In the genomic region with DNA sequence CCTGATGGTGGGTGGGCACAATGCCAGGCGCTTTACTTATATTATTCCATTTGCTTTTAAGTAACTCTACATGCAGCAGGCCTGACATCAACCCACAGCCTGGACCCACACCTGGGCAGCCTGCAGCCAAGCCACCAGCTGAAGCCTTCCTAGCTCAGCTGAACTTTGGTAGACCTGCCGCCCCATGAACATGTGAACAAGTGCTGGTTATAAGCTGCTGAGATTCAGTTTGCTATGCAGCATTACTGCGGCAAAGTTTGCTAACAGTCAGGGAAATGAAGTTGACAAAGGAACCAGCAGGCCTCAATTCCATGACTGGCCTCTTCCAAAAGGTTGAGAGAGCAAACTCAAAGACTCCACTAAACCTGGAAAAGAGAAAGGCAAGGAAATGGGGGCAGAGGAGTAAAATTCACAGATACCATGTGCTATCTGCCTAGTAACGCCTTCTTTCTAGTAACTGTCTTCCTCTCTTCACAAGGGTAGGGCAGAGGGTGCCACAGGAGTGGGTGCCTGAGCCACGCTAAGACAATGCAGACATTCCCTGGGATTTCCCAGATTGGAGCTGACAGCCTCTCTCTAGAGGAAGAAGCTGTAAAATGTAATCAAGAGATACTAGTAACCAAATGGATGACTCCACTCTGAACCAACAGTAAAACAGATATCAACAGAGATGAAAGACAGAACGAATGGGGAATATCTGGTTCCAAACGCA, we compare ENCODE assay signal across 17 cellular contexts. TPM values are rescaled to one million over a fixed set of nuclear protein-coding genes. Genes with fewer than 3 reads are reported as not detected.
A peak's percentile ranks its signal among the peaks of the same experiment; 100 is the strongest.
DNase-seq lines count a peak whose midpoint lies in the region; ATAC-seq, FAIRE-seq and TF ChIP-seq lines count a peak whose summit lies in the region.
"Had no signal": no experiment of that assay in that cellular context is flagged by ENCODE, and none has a peak within 500 bp of the region (broad histone marks: within the 10 kb centered on the region; RNA-seq: fewer than 3 reads in every experiment).

No MANE protein-coding gene starts in this region.

- H3K4me3 Mint-ChIP-seq in Calu3 (ENCODE audit: low read depth, unreplicated experiment) = peak overlapping the region; percentile 97
- peak overlapping the region; percentile 8 for H3K4me3 Mint-ChIP-seq in activated naive CD8-positive, alpha-beta T cell treated with anti-CD3 and anti-CD28 coated beads for 36 hours
- peak overlapping the region; percentile 87 for H3K4me3 Mint-ChIP-seq in mesothelial cell of epicardium

- 70 to 81% (median 80%) methylated on average over 7 of the region's 7 CpGs for WGBS in small intestine, 3 donors

- no peak overlapping the region for H2AFZ ChIP-seq in ACC112 (ENCODE audit: low read length, unreplicated experiment)

- peaks cover 31% of the 10 kb centered on the region for H3K36me3 ChIP-seq in ACC112 (ENCODE audit: insufficient read depth, low read length)
- H3K36me3 ChIP-seq in small intestine (ENCODE audit: control insufficient read depth in 2 of 2, insufficient read depth in 2 of 2, low read length in 2 of 2) = peaks cover 5 to 6% of the 10 kb centered on the region in 2 donors

- H3K27ac ChIP-seq in ACC112 (ENCODE audit: low read depth, low read length) (no peak overlapping the region), small intestine (ENCODE audit: low read depth in 1 of 2, low read length in 1 of 2) (no peak overlapping the region)
- H3K27ac ChIP-seq: C4-2B, coronary artery, KMS-11, vagina had no signal

- H3K4me1 ChIP-seq in ACC112 (ENCODE audit: control insufficient read depth, insufficient read depth, low read length, unreplicated experiment) = peaks cover 35% of the 10 kb centered on the region
- peaks cover 6 to 11% of the 10 kb centered on the region in 2 donors for H3K4me1 ChIP-seq in small intestine (ENCODE audit: control insufficient read depth in 2 of 2, insufficient read depth in 1 of 2, low read depth in 1 of 2, low read length in 1 of 2)

- no peak for FAIRE-seq in small intestine (lab: Jason Lieb, UNC)

- CTCF ChIA-PET in Calu3 (lab: Charles Lee) = interaction anchor here (0.7 kb wide), 1 partner anchor 299 kb away, joined by 3 read pairs; no protein-coding TSS in a partner anchor

- peaks cover 77% of the 10 kb centered on the region for H3K79me2 ChIP-seq in ACC112 (ENCODE audit: control insufficient read depth, insufficient read depth, low read length, unreplicated experiment)

- no peak for DNase-seq in Calu3
- DNase-seq in activated naive CD8-positive, alpha-beta T cell treated with anti-CD3 and anti-CD28 coated beads for 36 hours = no peak
- no peak for DNase-seq in mesothelial cell of epicardium (ENCODE audit: low spot score in 2 of 2, unreplicated experiment in 2 of 2)
- no peak for DNase-seq in DMS 273 (lab: John Stamatoyannopoulos, UW; ENCODE audit: unreplicated experiment)
- DNase-seq in small intestine = no peak
- DNase-seq: amygdala, NCI-H526 treated with DMSO at 0.1 percent for 48 hours, posterior cingulate gyrus, SHP77 had no signal

- TF ChIP-seq CTCF in Calu3 (IDR thresholded peaks at IDR 0.05; ENCODE audit: unreplicated experiment) (no peak), mesothelial cell of epicardium (IDR thresholded peaks at IDR 0.05; ENCODE audit: unreplicated experiment) (no peak)

- ATAC-seq in HG02642 (IDR thresholded peaks at IDR 0.05; ENCODE audit: poor library complexity, unreplicated experiment) = no peak
- ATAC-seq in GM21515 (IDR thresholded peaks at IDR 0.05; ENCODE audit: unreplicated experiment) = no peak
- ATAC-seq: esophagus mucosa had no signal

- H3K9me3 ChIP-seq in small intestine (ENCODE audit: control insufficient read depth, low read depth) = no peaks in the 10 kb centered on the region
- H3K9me3 ChIP-seq: vagina had no signal

- H3K27me3 Mint-ChIP-seq in Calu3 (ENCODE audit: unreplicated experiment) = no peaks in the 10 kb centered on the region
- H3K27me3 Mint-ChIP-seq in activated naive CD8-positive, alpha-beta T cell treated with anti-CD3 and anti-CD28 coated beads for 36 hours = no peaks in the 10 kb centered on the region
- no peaks in the 10 kb centered on the region for H3K27me3 Mint-ChIP-seq in mesothelial cell of epicardium (ENCODE audit: low read depth)

- peak overlapping the region; percentile 92 for H3K4me3 ChIP-seq in ACC112 (ENCODE audit: low read depth, low read length)
- H3K4me3 ChIP-seq in small intestine (ENCODE audit: low read depth in 1 of 2, low read length in 2 of 2) = no peak overlapping the region
- H3K4me3 ChIP-seq: coronary artery had no signal

- H3K4me1 Mint-ChIP-seq in Calu3 (ENCODE audit: low read depth, unreplicated experiment) (peaks cover 45% of the 10 kb centered on the region), mesothelial cell of epicardium (peaks cover 32% of the 10 kb centered on the region)
- peaks cover 39% of the 10 kb centered on the region for H3K4me1 Mint-ChIP-seq in activated naive CD8-positive, alpha-beta T cell treated with anti-CD3 and anti-CD28 coated beads for 36 hours

- intact Hi-C loops in Calu3 (cut with micrococcal nuclease; ENCODE audit: unreplicated experiment) = no loop called here

- H3K27me3 ChIP-seq in ACC112 (ENCODE audit: insufficient read depth, low read length) = no peaks in the 10 kb centered on the region
- H3K27me3 ChIP-seq in small intestine (ENCODE audit: control insufficient read depth in 2 of 2, insufficient read depth in 2 of 2, low read length in 2 of 2) = no peaks in the 10 kb centered on the region
- H3K27me3 ChIP-seq: vagina had no signal

- no peak overlapping the region for H3K27ac Mint-ChIP-seq in Calu3 (ENCODE audit: unreplicated experiment)
- no peak overlapping the region for H3K27ac Mint-ChIP-seq in activated naive CD8-positive, alpha-beta T cell treated with anti-CD3 and anti-CD28 coated beads for 36 hours
- peak overlapping the region; percentile 60 for H3K27ac Mint-ChIP-seq in mesothelial cell of epicardium

- H3K36me3 Mint-ChIP-seq in Calu3 (ENCODE audit: insufficient read depth, unreplicated experiment) (peaks cover 64% of the 10 kb centered on the region), mesothelial cell of epicardium (peaks cover 15% of the 10 kb centered on the region)
- H3K36me3 Mint-ChIP-seq in activated naive CD8-positive, alpha-beta T cell treated with anti-CD3 and anti-CD28 coated beads for 36 hours = peaks cover 21% of the 10 kb centered on the region

- H3K9me3 Mint-ChIP-seq in Calu3 (ENCODE audit: low read depth, unreplicated experiment) (no peaks in the 10 kb centered on the region), mesothelial cell of epicardium (no peaks in the 10 kb centered on the region)
- H3K9me3 Mint-ChIP-seq in activated naive CD8-positive, alpha-beta T cell treated with anti-CD3 and anti-CD28 coated beads for 36 hours = no peaks in the 10 kb centered on the region

- no TSS peak for BruUV-seq in Calu3 (replicated peaks; lab: Mats Ljungman, UMichigan)

RNA-seq across cellular contexts. Expression of gene BOD1, which starts 2.9 kb away (rescaled TPM):
- 87.4 and 92.8 TPM in 2 replicates for total RNA-seq in Calu3 (2022)
- 10 to 100 TPM; 23.7 to 25.8 TPM for total RNA-seq in activated naive CD8-positive, alpha-beta T cell treated with anti-CD3 and anti-CD28 coated beads for 36 hours
- total RNA-seq in mesothelial cell of epicardium = 90.6 to 91.9 TPM (median 91.2 TPM) in 3 replicates
- polyA plus RNA-seq in small intestine = 10 to 100 TPM; 22.4 to 48.8 (median 24.3) TPM

Comparison
In these comparisons a context has a peak if more than half of its experiments do, and no peak if none do; other contexts are left out.
1. H3K4me3 Mint-ChIP-seq: peak in every context shown above with its lines; median percentile 97 in Calu3; 87 in mesothelial cell of epicardium; 8 in activated naive CD8-positive, alpha-beta T cell treated with anti-CD3 and anti-CD28 coated beads for 36 hours.